In genomic region chr19:21835429-21835809, GRCh38 we compare ENCODE assay signal across 8 cellular contexts. TPM values are rescaled to one million over a fixed set of nuclear protein-coding genes. Genes with fewer than 3 reads are reported as not detected.
A peak's percentile ranks its signal among the peaks of the same experiment; 100 is the strongest.
DNase-seq lines count a peak whose midpoint lies in the region; ATAC-seq and TF ChIP-seq lines count a peak whose summit lies in the region.

No MANE protein-coding gene starts in this region.

- H3K36me3 Mint-ChIP-seq in T-helper 2 cell treated with Interferon-gamma antibody and Interleukin-4, amounts not matched to agents 5 μg/mL and 100 μg/mL, for 36 hours (ENCODE audit: low read depth) = peaks cover 70% of the 10 kb centered on the region
- H3K36me3 Mint-ChIP-seq in activated T-helper 2 cell treated with anti-CD3 and anti-CD28 coated beads, Interferon-gamma antibody, Interleukin-2, Interleukin-4, amounts not matched to agents 10 μg/mL and 5 μg/mL and 100 μg/mL, durations not matched to agents 14 hours and 24 hours and 36 hours (ENCODE audit: low read depth) = peaks cover 75% of the 10 kb centered on the region
- peaks cover 4 to 11% (median 5%) of the 10 kb centered on the region in 3 donors for H3K36me3 Mint-ChIP-seq in immature natural killer cell

- no peaks in the 10 kb centered on the region for H3K27me3 ChIP-seq in suprapubic skin

- H3K9me3 ChIP-seq in suprapubic skin = peaks cover 5% of the 10 kb centered on the region

- ATAC-seq in HG02981 (IDR thresholded peaks at IDR 0.05; ENCODE audit: unreplicated experiment) = no peak

- TF ChIP-seq POLR2A in suprapubic skin (IDR thresholded peaks at IDR 0.05) = no peak

- TF ChIP-seq CTCF in suprapubic skin (IDR thresholded peaks at IDR 0.05) = no peak

- H3K27ac Mint-ChIP-seq in T-helper 2 cell treated with Interferon-gamma antibody and Interleukin-4, amounts not matched to agents 5 μg/mL and 100 μg/mL, for 36 hours = peak overlapping the region; percentile 98
- H3K27ac Mint-ChIP-seq in activated T-helper 2 cell treated with anti-CD3 and anti-CD28 coated beads, Interferon-gamma antibody, Interleukin-2, Interleukin-4, amounts not matched to agents 10 μg/mL and 5 μg/mL and 100 μg/mL, durations not matched to agents 14 hours and 24 hours and 36 hours = peak overlapping the region; percentile 98
- H3K27ac Mint-ChIP-seq in immature natural killer cell = peak overlapping the region; percentile 98 to 100 (median 99)

- TF ChIP-seq EP300 in suprapubic skin (IDR thresholded peaks at IDR 0.05) = no peak

- H3K4me3 ChIP-seq in suprapubic skin = peak overlapping the region; percentile 65

- intact Hi-C loops in activated T-helper 2 cell treated with anti-CD3 and anti-CD28 coated beads, Interferon-gamma antibody, Interleukin-2, Interleukin-4, amounts not matched to agents 10 μg/mL and 5 μg/mL and 100 μg/mL, durations not matched to agents 14 hours and 24 hours and 36 hours (cut with micrococcal nuclease) = loop anchor here (5.0 to 10.0 kb wide), 3 partner anchors 68 to 511 kb away; partner anchors contain the start of genes ZNF100, ZNF429 and ZNF708

- 12% methylated on average over 18 of the region's 23 CpGs for WGBS in suprapubic skin

- H3K4me1 Mint-ChIP-seq in T-helper 2 cell treated with Interferon-gamma antibody and Interleukin-4, amounts not matched to agents 5 μg/mL and 100 μg/mL, for 36 hours (ENCODE audit: low read depth) = peaks cover 9% of the 10 kb centered on the region
- peaks cover 10% of the 10 kb centered on the region for H3K4me1 Mint-ChIP-seq in activated T-helper 2 cell treated with anti-CD3 and anti-CD28 coated beads, Interferon-gamma antibody, Interleukin-2, Interleukin-4, amounts not matched to agents 10 μg/mL and 5 μg/mL and 100 μg/mL, durations not matched to agents 14 hours and 24 hours and 36 hours (ENCODE audit: low read depth)
- H3K4me1 Mint-ChIP-seq in immature natural killer cell = peaks cover 40 to 61% of the 10 kb centered on the region in 2 donors

- DNase-seq in T-helper 2 cell treated with Interferon-gamma antibody and Interleukin-4, amounts not matched to agents 5 μg/mL and 100 μg/mL, for 36 hours (ENCODE audit: low spot score) = no peak
- DNase-seq in T-helper 2 cell (no peak), immature natural killer cell (no peak), suprapubic skin (ENCODE audit: low spot score in 2 of 2) (no peak), NCI-H748 treated with DMSO at 0.1 percent for 48 hours (lab: John Stamatoyannopoulos, UW) (no peak), SHP77 treated with DMSO at 0.1 percent for 48 hours (lab: John Stamatoyannopoulos, UW) (no peak)
- no peak for DNase-seq in activated T-helper 2 cell treated with anti-CD3 and anti-CD28 coated beads, Interferon-gamma antibody, Interleukin-2, Interleukin-4, amounts not matched to agents 10 μg/mL and 5 μg/mL and 100 μg/mL, durations not matched to agents 14 hours and 24 hours and 36 hours (ENCODE audit: low spot score)

- H3K27me3 Mint-ChIP-seq in T-helper 2 cell treated with Interferon-gamma antibody and Interleukin-4, amounts not matched to agents 5 μg/mL and 100 μg/mL, for 36 hours (ENCODE audit: low read depth) = no peaks in the 10 kb centered on the region
- H3K27me3 Mint-ChIP-seq in activated T-helper 2 cell treated with anti-CD3 and anti-CD28 coated beads, Interferon-gamma antibody, Interleukin-2, Interleukin-4, amounts not matched to agents 10 μg/mL and 5 μg/mL and 100 μg/mL, durations not matched to agents 14 hours and 24 hours and 36 hours (ENCODE audit: low read depth) = no peaks in the 10 kb centered on the region
- H3K27me3 Mint-ChIP-seq in immature natural killer cell (ENCODE audit: low read depth in 3 of 3) = peaks cover 5 to 9% (median 9%) of the 10 kb centered on the region in 3 donors

- H3K27ac ChIP-seq in suprapubic skin = peak overlapping the region; percentile 88

- H3K36me3 ChIP-seq in suprapubic skin = peaks cover 8% of the 10 kb centered on the region

- H3K9me3 Mint-ChIP-seq in T-helper 2 cell treated with Interferon-gamma antibody and Interleukin-4, amounts not matched to agents 5 μg/mL and 100 μg/mL, for 36 hours = peaks cover 53% of the 10 kb centered on the region
- peaks cover 35% of the 10 kb centered on the region for H3K9me3 Mint-ChIP-seq in activated T-helper 2 cell treated with anti-CD3 and anti-CD28 coated beads, Interferon-gamma antibody, Interleukin-2, Interleukin-4, amounts not matched to agents 10 μg/mL and 5 μg/mL and 100 μg/mL, durations not matched to agents 14 hours and 24 hours and 36 hours
- no peaks in the 10 kb centered on the region for H3K9me3 Mint-ChIP-seq in immature natural killer cell

- peak overlapping the region; percentile 99 for H3K4me3 Mint-ChIP-seq in T-helper 2 cell treated with Interferon-gamma antibody and Interleukin-4, amounts not matched to agents 5 μg/mL and 100 μg/mL, for 36 hours
- H3K4me3 Mint-ChIP-seq in activated T-helper 2 cell treated with anti-CD3 and anti-CD28 coated beads, Interferon-gamma antibody, Interleukin-2, Interleukin-4, amounts not matched to agents 10 μg/mL and 5 μg/mL and 100 μg/mL, durations not matched to agents 14 hours and 24 hours and 36 hours (ENCODE audit: low read depth) = peak overlapping the region; percentile 94
- peak overlapping the region; percentile 98 to 100 (median 99) for H3K4me3 Mint-ChIP-seq in immature natural killer cell

- H3K4me1 ChIP-seq in suprapubic skin = peaks cover 11% of the 10 kb centered on the region

RNA-seq across cellular contexts. Expression of gene ZNF43, which starts 0.6 kb away (rescaled TPM):
- 33.5 and 34.9 TPM in 2 replicates for total RNA-seq in activated T-helper 2 cell treated with anti-CD3 and anti-CD28 coated beads, Interferon-gamma antibody, Interleukin-2, Interleukin-4, amounts not matched to agents 10 μg/mL and 5 μg/mL and 100 μg/mL, durations not matched to agents 14 hours and 24 hours and 36 hours
- 10 to 100 TPM in 1 of 3 donors, 1 to 10 TPM in 2; 4.1 to 12.0 (median 6.5) TPM for polyA plus RNA-seq in immature natural killer cell
- 10 to 100 TPM in 2 of 4 donors, 1 to 10 TPM in 2; 7.7 to 21.7 (median 11.7) TPM for total RNA-seq in suprapubic skin
